In genomic region chr16:58511933-58512815, GRCh38 we compare ENCODE assay signal across 8 cellular contexts. TPM values are rescaled to one million over a fixed set of nuclear protein-coding genes. Genes with fewer than 3 reads are reported as not detected.
DNase-seq lines count a peak whose midpoint lies in the region; ATAC-seq and TF ChIP-seq lines count a peak whose summit lies in the region.

No MANE protein-coding gene starts in this region.

- peaks cover 24% of the 10 kb centered on the region for H3K4me1 Mint-ChIP-seq in T-helper 17 cell

- no peaks in the 10 kb centered on the region for H3K9me3 ChIP-seq in T-helper 17 cell (ENCODE audit: control insufficient read depth, low read length, poor library complexity, severe bottlenecking)
- no peaks in the 10 kb centered on the region for H3K9me3 ChIP-seq in hepatocyte (ENCODE audit: low read depth)

- peaks cover 2% of the 10 kb centered on the region for H3K79me2 ChIP-seq in hepatocyte

- no peaks in the 10 kb centered on the region for H3K27me3 Mint-ChIP-seq in T-helper 17 cell

- no peaks in the 10 kb centered on the region for H3K9me2 ChIP-seq in hepatocyte (replicated peaks; ENCODE audit: insufficient read depth)

- H3K36me3 Mint-ChIP-seq in T-helper 17 cell (ENCODE audit: low read depth), result no peaks in the 10 kb centered on the region

- peak; percentile 45 for DNase-seq in AG10803 (ENCODE audit: low read depth)
- DNase-seq in MV-4-11 (lab: John Stamatoyannopoulos, UW), result peak; percentile 36
- peak; percentile 65 to 83 (median 74) for DNase-seq in T-helper 17 cell
- peak; percentile 38 for DNase-seq in amniotic epithelial cell (ENCODE audit: low read depth)
- DNase-seq in hepatocyte (ENCODE audit: low spot score), result peak; percentile 80
- peak; percentile 73 to 89 for DNase-seq in stimulated activated CD4-positive, alpha-beta T cell treated with anti-CD3 and anti-CD28 coated beads, Interleukin-12 subunit alpha, Interleukin-12 subunit beta, amount 100 ng/mL, for 24 hours (ENCODE audit: low read depth in 2 of 2)

- no peak overlapping the region for H3K4me3 Mint-ChIP-seq in T-helper 17 cell

- H3K27ac Mint-ChIP-seq in T-helper 17 cell, result peak overlapping the region; percentile 51

- H3K27ac ChIP-seq in hepatocyte, result no peak overlapping the region

- peak; percentile 71 for TF ChIP-seq CTCF in AG10803 (conservative IDR thresholded peaks at IDR 0.05; ENCODE audit: low read length)
- peak; percentile 66 for TF ChIP-seq CTCF in hepatocyte (IDR thresholded peaks at IDR 0.05; ENCODE audit: poor library complexity)

- peaks cover 21% of the 10 kb centered on the region for H3K4me1 ChIP-seq in hepatocyte (ENCODE audit: insufficient read depth)

- 70% methylated on average over 17 of the region's 17 CpGs for WGBS in hepatocyte (ENCODE audit: low lambda C conversion rate, missing lambda C conversion rate)

- H3K36me3 ChIP-seq in hepatocyte (replicated peaks; ENCODE audit: insufficient read depth, low read depth), result no peaks in the 10 kb centered on the region

- ATAC-seq in GM19372 (IDR thresholded peaks at IDR 0.05; ENCODE audit: low read depth, unreplicated experiment) (peak; percentile 42), T-helper 17 cell (peak; percentile 47), HG03521 (IDR thresholded peaks at IDR 0.05; ENCODE audit: unreplicated experiment) (no peak)

- no peak overlapping the region for H3K4me3 ChIP-seq in AG10803 (ENCODE audit: low read length)
- H3K4me3 ChIP-seq in hepatocyte, result no peak overlapping the region

- no peaks in the 10 kb centered on the region for H3K27me3 ChIP-seq in hepatocyte

- no peak overlapping the region for H3K4me2 ChIP-seq in hepatocyte

- no peak overlapping the region for H2AFZ ChIP-seq in hepatocyte

- peaks cover 7% of the 10 kb centered on the region for H4K20me1 ChIP-seq in hepatocyte (ENCODE audit: insufficient read depth, poor library complexity, severe bottlenecking)

RNA-seq across cellular contexts. Expression of gene SETD6, which starts 3.1 kb away (rescaled TPM):
- total RNA-seq in T-helper 17 cell (10 to 100 TPM; 20.7 to 24.7 TPM), hepatocyte (9.9 and 11.4 TPM in 2 replicates)
- 9.7 and 13.1 TPM in 2 replicates for polyA plus RNA-seq in hepatocyte

RNA-seq across cellular contexts. Expression of gene NDRG4, which starts 12.2 kb away (rescaled TPM):
- total RNA-seq in T-helper 17 cell (1 to 10 TPM in 1 of 2 donors, under 1 TPM in 1; 0.90 to 1.3 TPM), hepatocyte (3.1 and 8.7 TPM in 2 replicates)
- polyA plus RNA-seq in hepatocyte, result 4.3 and 8.6 TPM in 2 replicates
